ENCODE assay signal across 11 cellular contexts in genomic region chr17:82737981-82738877, GRCh38. TPM values are rescaled to one million over a fixed set of nuclear protein-coding genes. Genes with fewer than 3 reads are reported as not detected.
DNase-seq lines count a peak whose midpoint lies in the region; ATAC-seq and TF ChIP-seq lines count a peak whose summit lies in the region.
"Had no signal": no experiment of that assay in that cellular context is flagged by ENCODE, and none has a peak within 500 bp of the region (broad histone marks: within the 10 kb centered on the region; RNA-seq: fewer than 3 reads in every experiment).

No MANE protein-coding gene starts in this region.

- H3K36me3 ChIP-seq in skeletal muscle tissue (ENCODE audit: control insufficient read depth in 3 of 3, insufficient read depth in 3 of 3, low read length in 3 of 3) = peaks cover 33 to 40% (median 34%) of the 10 kb centered on the region in 3 donors
- H3K36me3 ChIP-seq in ascending aorta = peaks cover 40 to 41% of the 10 kb centered on the region in 2 donors

- H3K4me3 ChIP-seq in skeletal muscle tissue (ENCODE audit: low read length in 3 of 3) (no peak overlapping the region), ascending aorta (no peak overlapping the region)

- peak overlapping the region in 1 of 3 donors; percentile 45 for H3K9ac ChIP-seq in skeletal muscle tissue (ENCODE audit: low read depth in 1 of 3, low read length in 3 of 3)

- peak overlapping the region; percentile 82 for H3K27ac ChIP-seq in caudate nucleus (ENCODE audit: low read depth, low read length)
- H3K27ac ChIP-seq in layer of hippocampus (ENCODE audit: low read depth, low read length) = peak overlapping the region; percentile 92
- peak overlapping the region; percentile 44 for H3K27ac ChIP-seq in skeletal muscle tissue (ENCODE audit: low read depth, low read length)
- H3K27ac ChIP-seq in ascending aorta = no peak overlapping the region

- no peak for ATAC-seq in GM18861 (IDR thresholded peaks at IDR 0.05; ENCODE audit: unreplicated experiment)

- intact Hi-C loops in ascending aorta (cut with DNase I) = loop anchor here (2.0 kb wide), 1 partner anchor 13 kb away; no protein-coding TSS in a partner anchor

- TF ChIP-seq CTCF in ascending aorta (IDR thresholded peaks at IDR 0.05) = no peak

- DNase-seq in NCI-H1092 (lab: John Stamatoyannopoulos, UW) (peak; percentile 55), caudate nucleus (lab: John Stamatoyannopoulos, UW) (peak in 60 of 61 donors; percentile 38 to 97 (median 91)), NCI-H748 (lab: John Stamatoyannopoulos, UW; ENCODE audit: unreplicated experiment) (no peak), GDM1 (lab: John Stamatoyannopoulos, UW) (no peak), ascending aorta (ENCODE audit: low spot score in 2 of 2) (no peak)
- DNase-seq: NCI-H1417, small intestine had no signal

- H3K4me1 ChIP-seq in skeletal muscle tissue (ENCODE audit: control insufficient read depth in 3 of 3, insufficient read depth in 3 of 3, low read length in 3 of 3) (peaks cover 8 to 29% (median 25%) of the 10 kb centered on the region in 3 donors), ascending aorta (peaks cover 0 to 9% of the 10 kb centered on the region in 2 donors)

- H3K27me3 ChIP-seq in layer of hippocampus (ENCODE audit: control insufficient read depth, insufficient read depth, low read length) (no peaks in the 10 kb centered on the region), skeletal muscle tissue (ENCODE audit: control insufficient read depth in 3 of 3, insufficient read depth in 3 of 3, low read length in 3 of 3) (no peaks in the 10 kb centered on the region), ascending aorta (no peaks in the 10 kb centered on the region)

- H3K9me3 ChIP-seq in skeletal muscle tissue (ENCODE audit: control insufficient read depth in 3 of 3, low read length in 3 of 3) (peaks cover 2 to 4% (median 3%) of the 10 kb centered on the region in 3 donors), ascending aorta (peaks cover 0 to 8% of the 10 kb centered on the region in 2 donors)

RNA-seq across cellular contexts. Expression of gene FN3K, which starts 2.8 kb away (rescaled TPM):
- total RNA-seq in skeletal muscle tissue (4.7 TPM), ascending aorta (10.5 TPM)
- total RNA-seq: HT1080 had no signal

RNA-seq across cellular contexts. Expression of gene TBCD, which starts 13.6 kb away (rescaled TPM):
- 27.1 TPM for total RNA-seq in skeletal muscle tissue
- total RNA-seq in ascending aorta = 156 TPM

RNA-seq across cellular contexts. Expression of gene FN3KRP, which starts 21.7 kb away (rescaled TPM):
- 14.1 TPM for total RNA-seq in skeletal muscle tissue
- total RNA-seq in ascending aorta = 21.0 TPM

RNA-seq across cellular contexts. Expression of gene RAB40B, which starts 39.7 kb away (rescaled TPM):
- 12.0 TPM for total RNA-seq in skeletal muscle tissue
- total RNA-seq in ascending aorta = 9.4 TPM

Comparison
In these comparisons a context has a peak if more than half of its experiments do, and no peak if none do; other contexts are left out.
1. DNase-seq: peak in NCI-H1092 (single experiment) and caudate nucleus (60 of 61); none in NCI-H748 (single experiment), GDM1 (single experiment) and ascending aorta (0 of 2).
2. H3K27ac ChIP-seq: peak in caudate nucleus (single experiment), layer of hippocampus (single experiment) and skeletal muscle tissue (single experiment); none in ascending aorta (0 of 2).